ENCODE assay signal across 10 cellular contexts in the genomic region with DNA sequence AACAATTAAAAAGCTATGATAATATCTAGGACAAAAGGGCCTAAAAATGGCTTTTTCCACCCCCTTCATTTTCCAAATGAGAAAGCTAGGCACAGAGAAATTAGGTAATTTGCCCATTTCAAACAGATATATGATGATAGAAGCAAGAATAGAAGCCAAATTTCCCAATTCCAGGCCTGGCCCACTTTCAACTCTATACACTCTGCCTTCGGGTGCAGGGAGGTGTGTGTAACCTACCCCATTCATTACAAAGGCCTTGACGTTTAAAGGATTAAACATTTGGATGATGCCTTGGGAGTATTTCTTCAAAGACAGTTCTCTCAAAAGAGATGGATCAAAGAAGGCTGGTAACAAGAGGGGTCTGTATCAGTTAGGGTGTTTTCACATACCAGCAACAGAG.
"Had no signal": no experiment of that assay in that cellular context is flagged by ENCODE, and none has a peak within 500 bp of the region (broad histone marks: within the 10 kb centered on the region; RNA-seq: fewer than 3 reads in every experiment).

No MANE protein-coding gene starts in this region.

- H3K4me3 Mint-ChIP-seq: activated naive CD4-positive, alpha-beta T cell treated with anti-CD3 and anti-CD28 coated beads, Interleukin-2, amount 10 ng/mL, durations not matched to agents 7 days and 5 days; natural killer cell; stimulated activated effector memory CD8-positive, alpha-beta T cell treated with anti-CD3 and anti-CD28 coated beads, Interleukin-12 subunit alpha, Interleukin-12 subunit beta, amount 100 ng/mL, for 72 hours had no signal

- ATAC-seq: gastroesophageal sphincter; left lobe of liver; natural killer cell; stimulated activated effector memory CD8-positive, alpha-beta T cell treated with anti-CD3 and anti-CD28 coated beads, Interleukin-12 subunit alpha, Interleukin-12 subunit beta, amount 100 ng/mL, for 72 hours had no signal

- H3K9me3 Mint-ChIP-seq: activated naive CD4-positive, alpha-beta T cell treated with anti-CD3 and anti-CD28 coated beads, Interleukin-2, amount 10 ng/mL, durations not matched to agents 7 days and 5 days; activated T-helper 2 cell treated with anti-CD3 and anti-CD28 coated beads, Interferon-gamma antibody, Interleukin-2, Interleukin-4, amounts not matched to agents 10 μg/mL and 5 μg/mL and 100 μg/mL, durations not matched to agents 14 hours and 24 hours and 36 hours; natural killer cell; stimulated activated effector memory CD8-positive, alpha-beta T cell treated with anti-CD3 and anti-CD28 coated beads, Interleukin-12 subunit alpha, Interleukin-12 subunit beta, amount 100 ng/mL, for 72 hours had no signal

- H3K4me1 Mint-ChIP-seq: activated naive CD4-positive, alpha-beta T cell treated with anti-CD3 and anti-CD28 coated beads, Interleukin-2, amount 10 ng/mL, durations not matched to agents 7 days and 5 days; natural killer cell; stimulated activated effector memory CD8-positive, alpha-beta T cell treated with anti-CD3 and anti-CD28 coated beads, Interleukin-12 subunit alpha, Interleukin-12 subunit beta, amount 100 ng/mL, for 72 hours had no signal

- H3K27ac Mint-ChIP-seq: activated naive CD4-positive, alpha-beta T cell treated with anti-CD3 and anti-CD28 coated beads, Interleukin-2, amount 10 ng/mL, durations not matched to agents 7 days and 5 days; activated T-helper 2 cell treated with anti-CD3 and anti-CD28 coated beads, Interferon-gamma antibody, Interleukin-2, Interleukin-4, amounts not matched to agents 10 μg/mL and 5 μg/mL and 100 μg/mL, durations not matched to agents 14 hours and 24 hours and 36 hours; natural killer cell; stimulated activated effector memory CD8-positive, alpha-beta T cell treated with anti-CD3 and anti-CD28 coated beads, Interleukin-12 subunit alpha, Interleukin-12 subunit beta, amount 100 ng/mL, for 72 hours had no signal

- H3K36me3 Mint-ChIP-seq: activated naive CD4-positive, alpha-beta T cell treated with anti-CD3 and anti-CD28 coated beads, Interleukin-2, amount 10 ng/mL, durations not matched to agents 7 days and 5 days; natural killer cell; stimulated activated effector memory CD8-positive, alpha-beta T cell treated with anti-CD3 and anti-CD28 coated beads, Interleukin-12 subunit alpha, Interleukin-12 subunit beta, amount 100 ng/mL, for 72 hours had no signal

- DNase-seq: activated CD4-positive, alpha-beta T cell treated with anti-CD3 and anti-CD28 coated beads for 1 hour; activated CD4-positive, alpha-beta T cell treated with anti-CD3 and anti-CD28 coated beads, Interleukin-2, amount 50 U/mL, for 48 hours; activated naive CD4-positive, alpha-beta T cell treated with anti-CD3 and anti-CD28 coated beads, Interleukin-2, amount 10 ng/mL, durations not matched to agents 7 days and 5 days; islet precursor cell; natural killer cell; nucleus accumbens had no signal

- H3K27me3 Mint-ChIP-seq: activated naive CD4-positive, alpha-beta T cell treated with anti-CD3 and anti-CD28 coated beads, Interleukin-2, amount 10 ng/mL, durations not matched to agents 7 days and 5 days had no signal
